31 cellular contexts compared by ENCODE assay signal in genomic region chr7:5754981-5755599, GRCh38. TPM values are rescaled to one million over a fixed set of nuclear protein-coding genes. Genes with fewer than 3 reads are reported as not detected.
DNase-seq lines count a peak whose midpoint lies in the region; ATAC-seq and TF ChIP-seq lines count a peak whose summit lies in the region.
"Had no signal": no experiment of that assay in that cellular context is flagged by ENCODE, and none has a peak within 500 bp of the region (broad histone marks: within the 10 kb centered on the region; RNA-seq: fewer than 3 reads in every experiment).

No MANE protein-coding gene starts in this region.

- no peak for DNase-seq in CD8-positive, alpha-beta memory T cell
- DNase-seq in IMR-90 (no peak), NCI-H2227 treated with DMSO at 0.1 percent for 48 hours (lab: John Stamatoyannopoulos, UW) (no peak), body of pancreas (no peak), Calu3 (no peak)
- no peak for DNase-seq in activated CD4-positive, alpha-beta T cell treated with anti-CD3 and anti-CD28 coated beads for 4 hours
- DNase-seq: activated B cell treated with CpG ODN at 0.5 μM for 24 hours; activated CD4-positive, alpha-beta T cell treated with anti-CD3 and anti-CD28 coated beads, Interleukin-2, amount 50 U/mL, for 1 hour; activated CD8-positive, alpha-beta memory T cell treated with anti-CD3 and anti-CD28 coated beads, Interleukin-2, amount 10 ng/mL, durations not matched to agents 7 days and 5 days; activated naive CD8-positive, alpha-beta T cell treated with anti-CD3 and anti-CD28 coated beads, Interleukin-2, amount 50 U/mL, for 24 hours; activated T-cell treated with anti-CD3 and anti-CD28 coated beads, Interleukin-2, amount 50 U/mL, for 72 hours; endodermal cell; heart right ventricle; Karpas-422; naive B cell; NCI-H2029 treated with DMSO at 0.1 percent for 48 hours; NCI-H345; NCI-H774; nucleus accumbens; psoas muscle; stimulated activated CD4-positive, alpha-beta T cell treated with anti-CD3 and anti-CD28 coated beads, Interleukin-15, amount 100 ng/mL, for 24 hours; stimulated activated naive B cell treated with anti-CD40 and anti-IgM and Interleukin-4, amounts not matched to agents 10 μg/mL and 1 μg/mL and 100 μg/mL, for 72 hours; upper lobe of left lung had no signal

- H3K4me3 ChIP-seq in CD8-positive, alpha-beta memory T cell (ENCODE audit: low read length) = no peak overlapping the region
- no peak overlapping the region for H3K4me3 ChIP-seq in IMR-90 (ENCODE audit: insufficient read depth, low read depth, low read length)
- H3K4me3 ChIP-seq in body of pancreas = no peak overlapping the region
- H3K4me3 ChIP-seq: esophagus muscularis mucosa, heart right ventricle, psoas muscle, suprapubic skin, upper lobe of left lung had no signal

- H3K4me2 ChIP-seq in IMR-90 (ENCODE audit: low read depth, low read length) = no peak overlapping the region

- H2BK15ac ChIP-seq in IMR-90 (ENCODE audit: low read depth, low read length) = peak overlapping the region; percentile 59; the same call in 1 of the 3 replicates

- no peaks in the 10 kb centered on the region for H3K9me3 ChIP-seq in CD8-positive, alpha-beta memory T cell (ENCODE audit: low read length)
- H3K9me3 ChIP-seq in IMR-90 (ENCODE audit: control insufficient read depth, insufficient read depth, low read length) = no peaks in the 10 kb centered on the region
- H3K9me3 ChIP-seq in body of pancreas = no peaks in the 10 kb centered on the region
- H3K9me3 ChIP-seq: esophagus muscularis mucosa, heart right ventricle, psoas muscle, suprapubic skin, upper lobe of left lung had no signal

- no peak overlapping the region for H2AFZ ChIP-seq in IMR-90 (replicated peaks; ENCODE audit: low read length, poor library complexity)

- peaks cover 0 to 76% (median 18%) of the 10 kb centered on the region in 3 donors for H3K36me3 Mint-ChIP-seq in CD8-positive, alpha-beta memory T cell
- peaks cover 69% of the 10 kb centered on the region for H3K36me3 Mint-ChIP-seq in nephron (ENCODE audit: low read depth)
- H3K36me3 Mint-ChIP-seq in Calu3 (ENCODE audit: insufficient read depth, unreplicated experiment) = peaks cover 32% of the 10 kb centered on the region

- no peak overlapping the region for H3K9ac ChIP-seq in IMR-90 (ENCODE audit: low read depth, low read length)

- H3K4me1 Mint-ChIP-seq in CD8-positive, alpha-beta memory T cell = peaks cover 13 to 37% (median 34%) of the 10 kb centered on the region in 3 donors
- H3K4me1 Mint-ChIP-seq in nephron = peaks cover 18% of the 10 kb centered on the region
- no peaks in the 10 kb centered on the region for H3K4me1 Mint-ChIP-seq in Calu3 (ENCODE audit: low read depth, unreplicated experiment)
- H3K4me1 Mint-ChIP-seq: endodermal cell had no signal

- H2AK5ac ChIP-seq in IMR-90 (ENCODE audit: low read depth, low read length) = no peak overlapping the region

- in situ Hi-C loops in IMR-90 (cut with MboI; ENCODE audit: low sequenced_read_pairs) = no loop called here

- TF ChIP-seq POLR2A in IMR-90 (IDR thresholded peaks at IDR 0.05; ENCODE audit: low read depth, low read length) (no peak), body of pancreas (IDR thresholded peaks at IDR 0.05) (no peak)

- no peak overlapping the region for H3K27ac Mint-ChIP-seq in CD8-positive, alpha-beta memory T cell
- H3K27ac Mint-ChIP-seq in nephron = peak overlapping the region in 2 of 3 experiments; percentile 35 to 76
- H3K27ac Mint-ChIP-seq in Calu3 (ENCODE audit: unreplicated experiment) = no peak overlapping the region
- H3K27ac Mint-ChIP-seq: activated B cell treated with CpG ODN at 0.5 μM for 24 hours; activated CD8-positive, alpha-beta memory T cell treated with anti-CD3 and anti-CD28 coated beads, Interleukin-2, amount 10 ng/mL, durations not matched to agents 7 days and 5 days; activated T-cell treated with anti-CD3 and anti-CD28 coated beads, Interleukin-2, amount 50 U/mL, for 72 hours; CD14-positive monocyte; stimulated activated naive B cell treated with anti-CD40 and anti-IgM and Interleukin-4, amounts not matched to agents 10 μg/mL and 1 μg/mL and 100 μg/mL, for 72 hours; T-helper 1 cell treated with Interleukin-12 subunit alpha and Interleukin-12 subunit beta and Interleukin-4 antibody, amounts not matched to agents 30 μg/mL and 1 μg/mL, for 36 hours had no signal

- peaks cover 9% of the 10 kb centered on the region; the same call in 1 of the 2 replicates for H3K9me1 ChIP-seq in IMR-90 (ENCODE audit: insufficient read depth, low read length)

- peaks cover 0 to 1% of the 10 kb centered on the region in 2 donors for H3K27me3 Mint-ChIP-seq in CD8-positive, alpha-beta memory T cell
- no peaks in the 10 kb centered on the region for H3K27me3 Mint-ChIP-seq in nephron (ENCODE audit: low read depth)
- no peaks in the 10 kb centered on the region for H3K27me3 Mint-ChIP-seq in Calu3 (ENCODE audit: unreplicated experiment)
- H3K27me3 Mint-ChIP-seq: activated B cell treated with CpG ODN at 0.5 μM for 24 hours; activated CD8-positive, alpha-beta memory T cell treated with anti-CD3 and anti-CD28 coated beads, Interleukin-2, amount 10 ng/mL, durations not matched to agents 7 days and 5 days; activated naive CD8-positive, alpha-beta T cell treated with anti-CD3 and anti-CD28 coated beads, Interleukin-2, amount 50 U/mL, for 24 hours; central memory CD8-positive, alpha-beta T cell; naive B cell; stimulated activated naive B cell treated with anti-CD40 and anti-IgM and Interleukin-4, amounts not matched to agents 10 μg/mL and 1 μg/mL and 100 μg/mL, for 72 hours had no signal

- ATAC-seq in IMR-90 (ENCODE audit: low read depth) (no peak), SK-N-SH treated with all-trans-retinoic acid at 6 μM for 48 hours (peak; percentile 29), body of pancreas (no peak)
- ATAC-seq: activated CD8-positive, alpha-beta memory T cell treated with anti-CD3 and anti-CD28 coated beads, Interleukin-2, amount 10 ng/mL, durations not matched to agents 7 days and 5 days; activated T-cell treated with anti-CD3 and anti-CD28 coated beads, Interleukin-2, amount 50 U/mL, for 72 hours; foreskin keratinocyte; stimulated activated naive B cell treated with anti-CD40 and anti-IgM and Interleukin-4, amounts not matched to agents 10 μg/mL and 1 μg/mL and 100 μg/mL, for 72 hours had no signal

- CTCF ChIA-PET in CD8-positive, alpha-beta memory T cell (lab: Charles Lee) = no interaction called here
- CTCF ChIA-PET in IMR-90 (lab: Yijun Ruan, JAX) = no interaction called here
- CTCF ChIA-PET in Calu3 (lab: Charles Lee) = no interaction called here

- no peak overlapping the region for H3K4me3 Mint-ChIP-seq in CD8-positive, alpha-beta memory T cell
- H3K4me3 Mint-ChIP-seq in nephron = no peak overlapping the region
- H3K4me3 Mint-ChIP-seq in Calu3 (ENCODE audit: low read depth, unreplicated experiment) = no peak overlapping the region
- H3K4me3 Mint-ChIP-seq: activated B cell treated with CpG ODN at 0.5 μM for 24 hours; activated CD8-positive, alpha-beta memory T cell treated with anti-CD3 and anti-CD28 coated beads, Interleukin-2, amount 10 ng/mL, durations not matched to agents 7 days and 5 days; activated naive CD8-positive, alpha-beta T cell treated with anti-CD3 and anti-CD28 coated beads, Interleukin-2, amount 50 U/mL, for 24 hours; activated T-cell treated with anti-CD3 and anti-CD28 coated beads, Interleukin-2, amount 50 U/mL, for 72 hours; CD14-positive monocyte; central memory CD8-positive, alpha-beta T cell; endodermal cell; stimulated activated naive B cell treated with anti-CD40 and anti-IgM and Interleukin-4, amounts not matched to agents 10 μg/mL and 1 μg/mL and 100 μg/mL, for 72 hours; T-helper 1 cell treated with Interleukin-12 subunit alpha and Interleukin-12 subunit beta and Interleukin-4 antibody, amounts not matched to agents 30 μg/mL and 1 μg/mL, for 36 hours had no signal

- H3K4ac ChIP-seq in IMR-90 (ENCODE audit: low read depth, low read length) = peak overlapping the region; percentile 70; the same call in 1 of the 2 replicates

- no peak overlapping the region; the same call in 1 of the 2 replicates for H4K5ac ChIP-seq in IMR-90 (ENCODE audit: low read depth, low read length)

- peaks cover 42 to 63% of the 10 kb centered on the region in 2 experiments for H3K79me1 ChIP-seq in IMR-90 (ENCODE audit: low read depth in 1 of 2, low read length in 2 of 2)

- peak overlapping the region; percentile 66; the same call in 1 of the 2 replicates for H2BK120ac ChIP-seq in IMR-90 (ENCODE audit: low read depth, low read length)

- no CpG with 5 or more reads among the region's 2 CpGs for WGBS in IMR-90 (ENCODE audit: extremely low coverage in 2 of 2, insufficient read length in 1 of 2), 2 experiments
- WGBS in body of pancreas, 2 donors = 95 to 98% methylated on average over 2 of the region's 2 CpGs

- H3K18ac ChIP-seq in IMR-90 (ENCODE audit: low read depth, low read length) = peak overlapping the region; percentile 68

- peak overlapping the region in 1 of 2 experiments; percentile 38; a peak in 1 of 4 replicates for H4K8ac ChIP-seq in IMR-90 (ENCODE audit: low read depth in 2 of 2, low read length in 2 of 2)

- H3K36me3 ChIP-seq in CD8-positive, alpha-beta memory T cell (ENCODE audit: insufficient read depth, low read length) = peaks cover 34% of the 10 kb centered on the region
- peaks cover 25% of the 10 kb centered on the region for H3K36me3 ChIP-seq in IMR-90 (ENCODE audit: control insufficient read depth, insufficient read depth, low read length)
- H3K36me3 ChIP-seq in body of pancreas (replicated peaks in 1 of 2; ENCODE audit: insufficient read depth in 1 of 2, low read depth in 2 of 2) = peaks cover 0 to 13% of the 10 kb centered on the region in 2 donors

- dilution Hi-C loops in IMR-90 (cut with HindIII; ENCODE audit: low sequenced_read_pairs, unreplicated experiment) = no loop called here

- peak overlapping the region; percentile 1 for H3K27ac ChIP-seq in CD8-positive, alpha-beta memory T cell (ENCODE audit: low read depth, low read length)
- H3K27ac ChIP-seq in IMR-90 (ENCODE audit: insufficient read depth, low read length) = peak overlapping the region; percentile 16; the same call in 1 of the 2 replicates
- H3K27ac ChIP-seq in body of pancreas = no peak overlapping the region
- H3K27ac ChIP-seq: foreskin keratinocyte, heart right ventricle, psoas muscle, suprapubic skin, upper lobe of left lung had no signal

- peak overlapping the region; percentile 91 for H2BK5ac ChIP-seq in IMR-90 (ENCODE audit: low read depth, low read length, poor library complexity, severe bottlenecking)

- H3K56ac ChIP-seq in IMR-90 (ENCODE audit: extremely low read depth, insufficient read depth, low read length) = no peak overlapping the region

- intact Hi-C loops in IMR-90 (cut with micrococcal nuclease) = no loop called here
- intact Hi-C loops in body of pancreas (cut with DNase I) = no loop called here
- intact Hi-C loops in Calu3 (cut with micrococcal nuclease; ENCODE audit: unreplicated experiment) = no loop called here

- no peaks in the 10 kb centered on the region; the same call in none of the 2 replicates for H4K20me1 ChIP-seq in IMR-90 (ENCODE audit: insufficient read depth, low read length)

- POLR2A ChIA-PET in CD8-positive, alpha-beta memory T cell (lab: Charles Lee) = no interaction called here
- POLR2A ChIA-PET in IMR-90 (lab: Charles Lee; ENCODE audit: unreplicated experiment) = no interaction called here

- peak overlapping the region; percentile 54; the same call in 1 of the 2 replicates for H4K91ac ChIP-seq in IMR-90 (ENCODE audit: insufficient read depth, low read depth, low read length)

- H2BK20ac ChIP-seq in IMR-90 (ENCODE audit: low read depth, low read length) = peak overlapping the region; percentile 69; the same call in 1 of the 2 replicates

- peak overlapping the region; percentile 66; the same call in 1 of the 2 replicates for H3K23ac ChIP-seq in IMR-90 (ENCODE audit: low read depth, low read length)

- no peak overlapping the region for H2AK9ac ChIP-seq in IMR-90 (replicated peaks; ENCODE audit: low read depth, low read length, poor library complexity)

- H3K9me3 Mint-ChIP-seq in CD8-positive, alpha-beta memory T cell = no peaks in the 10 kb centered on the region
- H3K9me3 Mint-ChIP-seq in nephron (no peaks in the 10 kb centered on the region), Calu3 (ENCODE audit: low read depth, unreplicated experiment) (no peaks in the 10 kb centered on the region)
- H3K9me3 Mint-ChIP-seq: activated B cell treated with CpG ODN at 0.5 μM for 24 hours; activated naive CD8-positive, alpha-beta T cell treated with anti-CD3 and anti-CD28 coated beads, Interleukin-2, amount 50 U/mL, for 24 hours; activated T-cell treated with anti-CD3 and anti-CD28 coated beads, Interleukin-2, amount 50 U/mL, for 72 hours; CD14-positive monocyte; central memory CD8-positive, alpha-beta T cell; endodermal cell; naive B cell; stimulated activated naive B cell treated with anti-CD40 and anti-IgM and Interleukin-4, amounts not matched to agents 10 μg/mL and 1 μg/mL and 100 μg/mL, for 72 hours; T-helper 1 cell treated with Interleukin-12 subunit alpha and Interleukin-12 subunit beta and Interleukin-4 antibody, amounts not matched to agents 30 μg/mL and 1 μg/mL, for 36 hours had no signal

- no peaks in the 10 kb centered on the region for H3K4me1 ChIP-seq in CD8-positive, alpha-beta memory T cell (ENCODE audit: insufficient read depth, low read length)
- H3K4me1 ChIP-seq in IMR-90 (ENCODE audit: control insufficient read depth, insufficient read depth, low read length) (peaks cover 9% of the 10 kb centered on the region), body of pancreas (no peaks in the 10 kb centered on the region)
- H3K4me1 ChIP-seq: foreskin keratinocyte had no signal

- TF ChIP-seq CTCF in IMR-90 (conservative IDR thresholded peaks at IDR 0.05; ENCODE audit: low read depth, low read length) (no peak), nephron (IDR thresholded peaks at IDR 0.05; ENCODE audit: unreplicated experiment in 3 of 3) (no peak), body of pancreas (IDR thresholded peaks at IDR 0.05) (no peak), Calu3 (IDR thresholded peaks at IDR 0.05; ENCODE audit: unreplicated experiment) (no peak)

- no peaks in the 10 kb centered on the region for H3K27me3 ChIP-seq in CD8-positive, alpha-beta memory T cell (ENCODE audit: insufficient read depth, low read length, poor library complexity, severe bottlenecking)
- H3K27me3 ChIP-seq in IMR-90 (ENCODE audit: control insufficient read depth, insufficient read depth, low read length) = no peaks in the 10 kb centered on the region
- H3K27me3 ChIP-seq in body of pancreas = no peaks in the 10 kb centered on the region
- H3K27me3 ChIP-seq: esophagus muscularis mucosa, foreskin keratinocyte, heart right ventricle, suprapubic skin, upper lobe of left lung had no signal

- TF ChIP-seq RAD21 in IMR-90 (IDR thresholded peaks at IDR 0.05; ENCODE audit: low read length) = no peak

- H3K14ac ChIP-seq in IMR-90 (replicated peaks; ENCODE audit: low read depth, low read length) = peak overlapping the region; percentile 87

- no TSS peak for BruUV-seq in IMR-90 (replicated peaks; lab: Mats Ljungman, UMichigan)
- BruUV-seq in Calu3 (replicated peaks; lab: Mats Ljungman, UMichigan) = no TSS peak

RNA-seq across cellular contexts. Expression of gene RNF216, which starts 26.4 kb away (rescaled TPM):
- 10 to 100 TPM; 43.4 to 44.3 TPM for total RNA-seq in CD8-positive, alpha-beta memory T cell
- 42.8 TPM for polyA plus RNA-seq in CD8-positive, alpha-beta memory T cell
- total RNA-seq in IMR-90 (2012; rRNA removed) (26.9 and 30.1 TPM in 2 replicates), body of pancreas (10 to 100 TPM; 17.4 to 31.6 TPM), Calu3 (2022) (45.7 and 48.7 TPM in 2 replicates)
- 23.0 and 24.8 TPM in 2 replicates for polyA plus RNA-seq in IMR-90 (2012; rRNA removed)
- 17.8 and 19.6 TPM in 2 replicates for polyA plus RNA-seq in IMR-90 (2012; cell fraction: cytosol; rRNA removed)
- 33.4 and 36.7 TPM in 2 replicates for polyA plus RNA-seq in IMR-90 (2012; cell fraction: nucleus; rRNA removed; ENCODE audit: low replicate concordance)

Comparison
In these comparisons a context has a peak if more than half of its experiments do, and no peak if none do; other contexts are left out.
1. H3K27ac ChIP-seq: peak in CD8-positive, alpha-beta memory T cell (single experiment) and IMR-90 (single experiment); none in body of pancreas (0 of 4).
2. H3K27ac Mint-ChIP-seq: peak in nephron (2 of 3); none in CD8-positive, alpha-beta memory T cell (0 of 8) and Calu3 (single experiment).